2 cellular contexts compared by ENCODE assay signal in genomic region chr1:12171206-12172041, GRCh38.
TF ChIP-seq lines count a peak whose summit lies in the region.

No MANE protein-coding gene starts in this region.

TF ChIP-seq in IMR-90, 13 proteins besides CTCF, POLR2A, EP300 and RAD21:
- no peak for TF ChIP-seq RFX5 (IDR thresholded peaks at IDR 0.05; ENCODE audit: low read depth, low read length)
- no peak for TF ChIP-seq RCOR1 (IDR thresholded peaks at IDR 0.05; ENCODE audit: insufficient replicate concordance, low read length)
- no peak for TF ChIP-seq MAZ (IDR thresholded peaks at IDR 0.05; ENCODE audit: borderline replicate concordance, low read depth, low read length)
- no peak for TF ChIP-seq NFE2L2 (IDR thresholded peaks at IDR 0.05; ENCODE audit: low read depth, low read length)
- no peak for TF ChIP-seq SMC3 (IDR thresholded peaks at IDR 0.05; ENCODE audit: low read depth, low read length)
- TF ChIP-seq, protein P1, sequence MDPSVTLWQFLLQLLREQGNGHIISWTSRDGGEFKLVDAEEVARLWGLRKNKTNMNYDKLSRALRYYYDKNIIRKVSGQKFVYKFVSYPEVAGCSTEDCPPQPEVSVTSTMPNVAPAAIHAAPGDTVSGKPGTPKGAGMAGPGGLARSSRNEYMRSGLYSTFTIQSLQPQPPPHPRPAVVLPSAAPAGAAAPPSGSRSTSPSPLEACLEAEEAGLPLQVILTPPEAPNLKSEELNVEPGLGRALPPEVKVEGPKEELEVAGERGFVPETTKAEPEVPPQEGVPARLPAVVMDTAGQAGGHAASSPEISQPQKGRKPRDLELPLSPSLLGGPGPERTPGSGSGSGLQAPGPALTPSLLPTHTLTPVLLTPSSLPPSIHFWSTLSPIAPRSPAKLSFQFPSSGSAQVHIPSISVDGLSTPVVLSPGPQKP (IDR thresholded peaks at IDR 0.05; ENCODE audit: borderline replicate concordance, low read depth, low read length) = no peak
- no peak for TF ChIP-seq MAFK (IDR thresholded peaks at IDR 0.05; ENCODE audit: low read depth, low read length)
- TF ChIP-seq USF2 (IDR thresholded peaks at IDR 0.05; ENCODE audit: low read depth, low read length) = no peak
- TF ChIP-seq BHLHE40 (IDR thresholded peaks at IDR 0.05; ENCODE audit: low read depth, low read length) = no peak
- no peak for TF ChIP-seq MXI1 (IDR thresholded peaks at IDR 0.05; ENCODE audit: borderline replicate concordance, low read depth, low read length)
- TF ChIP-seq CHD1 (IDR thresholded peaks at IDR 0.05; ENCODE audit: low read depth, low read length) = no peak
- TF ChIP-seq CEBPB (IDR thresholded peaks at IDR 0.05; ENCODE audit: low read depth, low read length) = no peak
- no peak for TF ChIP-seq FOS (IDR thresholded peaks at IDR 0.05; ENCODE audit: low read depth, low read length)

TF ChIP-seq in GM12878, 131 proteins besides CTCF, POLR2A, EP300 and RAD21:
- TF ChIP-seq TAF1 (IDR thresholded peaks at IDR 0.05; ENCODE audit: borderline replicate concordance, low read depth, low read length) (no peak), SMAD5 (IDR thresholded peaks at IDR 0.05; ENCODE audit: low read depth) (no peak), ESRRA (IDR thresholded peaks at IDR 0.05; ENCODE audit: low read length) (peak; percentile 66; the same call in 1 of the 2 replicates), ZNF622 (IDR thresholded peaks at IDR 0.05) (no peak), CREM (IDR thresholded peaks at IDR 0.05; ENCODE audit: low read depth) (no peak), BACH1 (IDR thresholded peaks at IDR 0.05; ENCODE audit: borderline replicate concordance) (no peak), ETV6 (conservative IDR thresholded peaks at IDR 0.05 in 1 of 2, IDR thresholded peaks at IDR 0.05 in 1 of 2; ENCODE audit: borderline replicate concordance in 1 of 2, low read depth in 1 of 2) (no peak), LARP7 (IDR thresholded peaks at IDR 0.05) (0 out of 2 replicates have a peak, but pooled peaks have one; percentile 29), HDGF (IDR thresholded peaks at IDR 0.05) (no peak), BCL11A (IDR thresholded peaks at IDR 0.05; ENCODE audit: low read depth, low read length) (no peak), YBX1 (IDR thresholded peaks at IDR 0.05) (no peak), SMARCA5 (IDR thresholded peaks at IDR 0.05) (0 out of 2 replicates have a peak, but pooled peaks have one; percentile 41), ZBTB33 (IDR thresholded peaks at IDR 0.05) (no peak), SIN3A (IDR thresholded peaks at IDR 0.05; ENCODE audit: low read depth, low read length) (no peak), PAX8 (IDR thresholded peaks at IDR 0.05) (no peak), NR2F1 (conservative IDR thresholded peaks at IDR 0.05) (peak; percentile 78), CBFB (IDR thresholded peaks at IDR 0.05; ENCODE audit: low read depth) (no peak), RUNX3 (IDR thresholded peaks at IDR 0.05; ENCODE audit: low read length) (no peak), ATF2 (IDR thresholded peaks at IDR 0.05; ENCODE audit: low read length) (no peak), RFX5 (IDR thresholded peaks at IDR 0.05; ENCODE audit: low read depth, low read length) (no peak), POU2F2 (IDR thresholded peaks at IDR 0.05; ENCODE audit: borderline replicate concordance, low read depth, low read length) (no peak), MTA3 (IDR thresholded peaks at IDR 0.05; ENCODE audit: borderline replicate concordance, low read length) (no peak), MTA2 (IDR thresholded peaks at IDR 0.05; ENCODE audit: low read depth) (no peak), NRF1 (conservative IDR thresholded peaks at IDR 0.05; ENCODE audit: low read depth, low read length) (no peak), ZNF384 (IDR thresholded peaks at IDR 0.05; ENCODE audit: borderline replicate concordance, low read depth, low read length) (no peak), BHLHE40 (IDR thresholded peaks at IDR 0.05; ENCODE audit: borderline replicate concordance in 1 of 2, low read depth in 2 of 2, low read length in 1 of 2) (peak; percentile 38 to 53; a peak in 1 of 4 replicates)
- TF ChIP-seq, protein P2, sequence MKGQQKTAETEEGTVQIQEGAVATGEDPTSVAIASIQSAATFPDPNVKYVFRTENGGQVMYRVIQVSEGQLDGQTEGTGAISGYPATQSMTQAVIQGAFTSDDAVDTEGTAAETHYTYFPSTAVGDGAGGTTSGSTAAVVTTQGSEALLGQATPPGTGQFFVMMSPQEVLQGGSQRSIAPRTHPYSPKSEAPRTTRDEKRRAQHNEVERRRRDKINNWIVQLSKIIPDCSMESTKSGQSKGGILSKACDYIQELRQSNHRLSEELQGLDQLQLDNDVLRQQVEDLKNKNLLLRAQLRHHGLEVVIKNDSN (IDR thresholded peaks at IDR 0.05; ENCODE audit: borderline replicate concordance, extremely low read length, insufficient read depth, low read depth, low read length) = no peak
- TF ChIP-seq, protein P3, sequence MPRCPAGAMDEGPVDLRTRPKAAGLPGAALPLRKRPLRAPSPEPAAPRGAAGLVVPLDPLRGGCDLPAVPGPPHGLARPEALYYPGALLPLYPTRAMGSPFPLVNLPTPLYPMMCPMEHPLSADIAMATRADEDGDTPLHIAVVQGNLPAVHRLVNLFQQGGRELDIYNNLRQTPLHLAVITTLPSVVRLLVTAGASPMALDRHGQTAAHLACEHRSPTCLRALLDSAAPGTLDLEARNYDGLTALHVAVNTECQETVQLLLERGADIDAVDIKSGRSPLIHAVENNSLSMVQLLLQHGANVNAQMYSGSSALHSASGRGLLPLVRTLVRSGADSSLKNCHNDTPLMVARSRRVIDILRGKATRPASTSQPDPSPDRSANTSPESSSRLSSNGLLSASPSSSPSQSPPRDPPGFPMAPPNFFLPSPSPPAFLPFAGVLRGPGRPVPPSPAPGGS (IDR thresholded peaks at IDR 0.05; ENCODE audit: borderline replicate concordance, insufficient read depth, low read depth, low read length, poor library complexity, severe bottlenecking) = no peak
- TF ChIP-seq, protein P4, sequence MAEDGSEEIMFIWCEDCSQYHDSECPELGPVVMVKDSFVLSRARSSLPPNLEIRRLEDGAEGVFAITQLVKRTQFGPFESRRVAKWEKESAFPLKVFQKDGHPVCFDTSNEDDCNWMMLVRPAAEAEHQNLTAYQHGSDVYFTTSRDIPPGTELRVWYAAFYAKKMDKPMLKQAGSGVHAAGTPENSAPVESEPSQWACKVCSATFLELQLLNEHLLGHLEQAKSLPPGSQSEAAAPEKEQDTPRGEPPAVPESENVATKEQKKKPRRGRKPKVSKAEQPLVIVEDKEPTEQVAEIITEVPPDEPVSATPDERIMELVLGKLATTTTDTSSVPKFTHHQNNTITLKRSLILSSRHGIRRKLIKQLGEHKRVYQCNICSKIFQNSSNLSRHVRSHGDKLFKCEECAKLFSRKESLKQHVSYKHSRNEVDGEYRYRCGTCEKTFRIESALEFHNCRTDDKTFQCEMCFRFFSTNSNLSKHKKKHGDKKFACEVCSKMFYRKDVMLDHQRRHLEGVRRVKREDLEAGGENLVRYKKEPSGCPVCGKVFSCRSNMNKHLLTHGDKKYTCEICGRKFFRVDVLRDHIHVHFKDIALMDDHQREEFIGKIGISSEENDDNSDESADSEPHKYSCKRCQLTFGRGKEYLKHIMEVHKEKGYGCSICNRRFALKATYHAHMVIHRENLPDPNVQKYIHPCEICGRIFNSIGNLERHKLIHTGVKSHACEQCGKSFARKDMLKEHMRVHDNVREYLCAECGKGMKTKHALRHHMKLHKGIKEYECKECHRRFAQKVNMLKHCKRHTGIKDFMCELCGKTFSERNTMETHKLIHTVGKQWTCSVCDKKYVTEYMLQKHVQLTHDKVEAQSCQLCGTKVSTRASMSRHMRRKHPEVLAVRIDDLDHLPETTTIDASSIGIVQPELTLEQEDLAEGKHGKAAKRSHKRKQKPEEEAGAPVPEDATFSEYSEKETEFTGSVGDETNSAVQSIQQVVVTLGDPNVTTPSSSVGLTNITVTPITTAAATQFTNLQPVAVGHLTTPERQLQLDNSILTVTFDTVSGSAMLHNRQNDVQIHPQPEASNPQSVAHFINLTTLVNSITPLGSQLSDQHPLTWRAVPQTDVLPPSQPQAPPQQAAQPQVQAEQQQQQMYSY (CRISPR knock-in tag; IDR thresholded peaks at IDR 0.05) = no peak
- TF ChIP-seq, protein P5, sequence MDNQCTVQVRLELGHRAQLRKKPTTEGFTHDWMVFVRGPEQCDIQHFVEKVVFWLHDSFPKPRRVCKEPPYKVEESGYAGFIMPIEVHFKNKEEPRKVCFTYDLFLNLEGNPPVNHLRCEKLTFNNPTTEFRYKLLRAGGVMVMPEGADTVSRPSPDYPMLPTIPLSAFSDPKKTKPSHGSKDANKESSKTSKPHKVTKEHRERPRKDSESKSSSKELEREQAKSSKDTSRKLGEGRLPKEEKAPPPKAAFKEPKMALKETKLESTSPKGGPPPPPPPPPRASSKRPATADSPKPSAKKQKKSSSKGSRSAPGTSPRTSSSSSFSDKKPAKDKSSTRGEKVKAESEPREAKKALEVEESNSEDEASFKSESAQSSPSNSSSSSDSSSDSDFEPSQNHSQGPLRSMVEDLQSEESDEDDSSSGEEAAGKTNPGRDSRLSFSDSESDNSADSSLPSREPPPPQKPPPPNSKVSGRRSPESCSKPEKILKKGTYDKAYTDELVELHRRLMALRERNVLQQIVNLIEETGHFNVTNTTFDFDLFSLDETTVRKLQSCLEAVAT (IDR thresholded peaks at IDR 0.05) = no peak
